1 cellular context compared by ENCODE assay signal in genomic region chrX:15299945-15300851, GRCh38.
TF ChIP-seq lines count a peak whose summit lies in the region.

No MANE protein-coding gene starts in this region.

TF ChIP-seq in H1, 55 proteins besides CTCF, POLR2A, EP300 and RAD21 (continued from another document):
- TF ChIP-seq RNF2 (IDR thresholded peaks at IDR 0.05; ENCODE audit: borderline replicate concordance, low read depth, low read length, missing control alignments, poor library complexity, severe bottlenecking): no peak
- no peak for TF ChIP-seq GTF2F1 (IDR thresholded peaks at IDR 0.05; ENCODE audit: borderline replicate concordance, low read depth, low read length)
